7 cellular contexts compared by ENCODE assay signal in the genomic region with DNA sequence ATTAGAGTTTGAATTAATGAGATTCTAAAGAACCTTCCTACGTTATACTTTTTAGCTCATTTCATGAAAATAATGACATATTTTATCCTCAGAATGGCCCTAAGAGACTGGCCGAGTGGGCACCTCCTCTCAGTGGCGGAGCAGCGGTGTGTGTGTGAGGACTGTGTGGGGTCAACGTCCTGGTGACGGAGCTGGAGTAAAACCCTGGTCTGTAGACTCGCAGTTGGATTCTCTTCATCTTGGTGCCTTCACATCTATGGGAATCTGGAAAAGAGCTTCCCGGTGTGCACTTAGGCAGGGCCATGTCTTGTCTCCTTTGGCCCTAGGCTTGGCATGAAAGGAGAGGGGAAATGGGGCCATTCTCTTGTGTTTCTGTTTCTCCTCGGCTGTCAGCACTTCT. TPM values are rescaled to one million over a fixed set of nuclear protein-coding genes. Genes with fewer than 3 reads are reported as not detected.
"Had no signal": no experiment of that assay in that cellular context is flagged by ENCODE, and none has a peak within 500 bp of the region (broad histone marks: within the 10 kb centered on the region; RNA-seq: fewer than 3 reads in every experiment).

No MANE protein-coding gene starts in this region.

- DNase-seq: GDM1, GF-D8 had no signal

- FAIRE-seq: G401.6, GM12878, GM12891, GM18507, GM19239 had no signal

- H3K4me3 ChIP-seq: GM12878 had no signal

- ATAC-seq: GM12878 had no signal

RNA-seq across cellular contexts. Expression of a gene that starts 21.4 kb away (rescaled TPM):
- total RNA-seq: GM12878 had no signal
